ENCODE assay signal across 27 cellular contexts in the genomic region with DNA sequence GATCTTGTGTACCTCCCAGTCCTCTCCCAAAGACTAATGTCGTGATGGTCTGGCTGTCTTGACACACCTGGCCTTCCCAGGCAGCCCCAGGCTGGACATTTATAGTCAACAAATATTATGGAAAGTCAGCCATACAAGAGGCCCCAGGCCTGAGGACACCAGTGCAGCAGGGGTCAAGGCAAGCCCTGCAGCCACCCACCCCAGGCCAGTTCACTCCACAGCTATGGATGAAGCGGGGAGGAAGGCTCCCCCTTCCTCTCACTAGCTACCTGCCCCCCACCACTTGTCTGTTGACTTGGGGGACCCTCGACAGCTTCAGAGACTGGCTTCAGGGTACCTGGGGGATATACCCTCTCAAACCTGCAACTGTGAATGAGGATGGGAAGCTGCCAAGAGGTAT.
"Had no signal": no experiment of that assay in that cellular context is flagged by ENCODE, and none has a peak within 500 bp of the region (broad histone marks: within the 10 kb centered on the region; RNA-seq: fewer than 3 reads in every experiment).

No MANE protein-coding gene starts in this region.

- DNase-seq: activated CD4-positive, alpha-beta T cell treated with anti-CD3 and anti-CD28 coated beads, Interleukin-2, amount 10 ng/mL, durations not matched to agents 24 days and 14 days; activated CD4-positive, CD25-positive, alpha-beta regulatory T cell treated with anti-CD3 and anti-CD28 coated beads, Interleukin-2, amount 50 U/mL, for 72 hours; activated CD8-positive, alpha-beta T cell treated with anti-CD3 and anti-CD28 coated beads for 36 hours; activated naive CD4-positive, alpha-beta T cell treated with anti-CD3 and anti-CD28 coated beads for 36 hours; activated naive CD8-positive, alpha-beta T cell treated with anti-CD3 and anti-CD28 coated beads for 36 hours; activated T-cell treated with anti-CD3 and anti-CD28 coated beads, Interleukin-2, amount 50 U/mL, for 72 hours; cerebellar nuclear complex; colonic mucosa; effector CD8-positive, alpha-beta T cell; erythroblast; hypothalamus; immature natural killer cell; kidney; lower lobe of right lung; mesendoderm; naive B cell; nephron progenitor cell; spleen; stimulated activated naive CD4-positive, alpha-beta T cell; T-helper 2 cell had no signal

- H3K27ac ChIP-seq: adrenal gland, colonic mucosa, lower lobe of right lung, neutrophil, ovary, prostate gland, spleen, suprapubic skin, tibial nerve had no signal

- H3K27me3 ChIP-seq: adrenal gland, body of pancreas, colonic mucosa, ovary, suprapubic skin, tibial nerve had no signal

- FAIRE-seq: kidney had no signal

- H3K9me3 ChIP-seq: adrenal gland, body of pancreas, colonic mucosa, lower lobe of right lung, neutrophil, ovary, prostate gland, spleen, suprapubic skin, tibial nerve had no signal

- H3K4me3 ChIP-seq: adrenal gland, body of pancreas, colonic mucosa, lower lobe of right lung, ovary, prostate gland, spleen, suprapubic skin, tibial nerve had no signal

- H3K4me1 ChIP-seq: prostate gland had no signal

- ATAC-seq: activated CD8-positive, alpha-beta T cell treated with anti-CD3 and anti-CD28 coated beads for 36 hours; activated T-cell treated with anti-CD3 and anti-CD28 coated beads, Interleukin-2, amount 50 U/mL, for 72 hours; body of pancreas had no signal

- H3K36me3 ChIP-seq: adrenal gland, colonic mucosa, lower lobe of right lung, neutrophil, ovary, prostate gland, spleen, suprapubic skin, tibial nerve had no signal
